ENCODE assay signal across 1 cellular context in the genomic region with DNA sequence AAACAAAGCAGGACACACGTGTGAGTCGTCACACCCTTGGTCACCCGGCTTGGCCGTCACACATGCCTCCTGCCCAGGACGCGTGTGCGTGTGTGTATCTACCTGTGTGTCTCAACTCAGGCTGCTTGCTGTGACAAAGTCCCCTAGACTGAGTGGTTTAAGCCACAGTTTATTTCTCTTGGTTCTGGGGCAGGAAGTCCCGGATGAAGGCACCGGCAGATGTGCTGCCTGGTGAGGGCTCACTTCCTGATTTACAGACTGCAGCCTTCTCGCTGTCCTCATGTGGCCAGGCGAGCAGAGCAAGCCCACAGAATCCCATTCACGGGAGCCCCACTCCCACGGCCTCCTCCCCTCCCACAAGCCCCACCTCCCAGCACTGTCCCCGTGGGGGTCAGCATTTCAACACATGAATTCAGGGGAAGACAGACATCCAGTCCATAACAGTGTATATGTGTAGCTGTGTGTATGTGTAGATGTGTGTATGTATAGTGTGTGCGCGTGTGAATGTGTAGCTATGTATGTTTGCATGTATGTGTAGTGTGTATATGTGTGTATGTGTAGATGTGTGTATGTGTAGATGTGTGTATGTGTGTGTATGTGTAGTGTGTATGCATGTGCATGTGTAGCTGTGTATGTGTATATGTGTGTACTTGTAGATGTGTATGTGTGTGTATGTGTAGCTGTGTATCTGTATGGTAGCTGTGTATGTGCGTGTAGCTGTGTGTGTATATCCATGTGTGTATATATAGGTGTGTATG.
TF ChIP-seq lines count a peak whose summit lies in the region.

No MANE protein-coding gene starts in this region.

TF ChIP-seq in K562, 482 proteins besides CTCF, POLR2A, EP300 and RAD21:
- TF ChIP-seq ZNF253 (CRISPR knock-in tag; conservative IDR thresholded peaks at IDR 0.05) = no peak
- TF ChIP-seq, protein P1, sequence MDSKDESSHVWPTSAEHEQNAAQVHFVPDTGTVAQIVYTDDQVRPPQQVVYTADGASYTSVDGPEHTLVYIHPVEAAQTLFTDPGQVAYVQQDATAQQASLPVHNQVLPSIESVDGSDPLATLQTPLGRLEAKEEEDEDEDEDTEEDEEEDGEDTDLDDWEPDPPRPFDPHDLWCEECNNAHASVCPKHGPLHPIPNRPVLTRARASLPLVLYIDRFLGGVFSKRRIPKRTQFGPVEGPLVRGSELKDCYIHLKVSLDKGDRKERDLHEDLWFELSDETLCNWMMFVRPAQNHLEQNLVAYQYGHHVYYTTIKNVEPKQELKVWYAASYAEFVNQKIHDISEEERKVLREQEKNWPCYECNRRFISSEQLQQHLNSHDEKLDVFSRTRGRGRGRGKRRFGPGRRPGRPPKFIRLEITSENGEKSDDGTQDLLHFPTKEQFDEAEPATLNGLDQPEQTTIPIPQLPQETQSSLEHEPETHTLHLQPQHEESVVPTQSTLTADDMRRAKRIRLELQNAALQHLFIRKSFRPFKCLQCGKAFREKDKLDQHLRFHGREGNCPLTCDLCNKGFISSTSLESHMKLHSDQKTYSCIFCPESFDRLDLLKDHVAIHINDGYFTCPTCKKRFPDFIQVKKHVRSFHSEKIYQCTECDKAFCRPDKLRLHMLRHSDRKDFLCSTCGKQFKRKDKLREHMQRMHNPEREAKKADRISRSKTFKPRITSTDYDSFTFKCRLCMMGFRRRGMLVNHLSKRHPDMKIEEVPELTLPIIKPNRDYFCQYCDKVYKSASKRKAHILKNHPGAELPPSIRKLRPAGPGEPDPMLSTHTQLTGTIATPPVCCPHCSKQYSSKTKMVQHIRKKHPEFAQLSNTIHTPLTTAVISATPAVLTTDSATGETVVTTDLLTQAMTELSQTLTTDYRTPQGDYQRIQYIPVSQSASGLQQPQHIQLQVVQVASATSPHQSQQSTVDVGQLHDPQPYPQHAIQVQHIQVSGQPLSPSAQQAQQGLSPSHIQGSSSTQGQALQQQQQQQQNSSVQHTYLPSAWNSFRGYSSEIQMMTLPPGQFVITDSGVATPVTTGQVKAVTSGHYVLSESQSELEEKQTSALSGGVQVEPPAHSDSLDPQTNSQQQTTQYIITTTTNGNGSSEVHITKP (IDR thresholded peaks at IDR 0.05; ENCODE audit: partially characterized antibody) = peak; percentile 46
- no peak for TF ChIP-seq ZBTB2 (IDR thresholded peaks at IDR 0.05)
- TF ChIP-seq PHB2 (IDR thresholded peaks at IDR 0.05; ENCODE audit: low read depth) = no peak
- TF ChIP-seq, protein P2, sequence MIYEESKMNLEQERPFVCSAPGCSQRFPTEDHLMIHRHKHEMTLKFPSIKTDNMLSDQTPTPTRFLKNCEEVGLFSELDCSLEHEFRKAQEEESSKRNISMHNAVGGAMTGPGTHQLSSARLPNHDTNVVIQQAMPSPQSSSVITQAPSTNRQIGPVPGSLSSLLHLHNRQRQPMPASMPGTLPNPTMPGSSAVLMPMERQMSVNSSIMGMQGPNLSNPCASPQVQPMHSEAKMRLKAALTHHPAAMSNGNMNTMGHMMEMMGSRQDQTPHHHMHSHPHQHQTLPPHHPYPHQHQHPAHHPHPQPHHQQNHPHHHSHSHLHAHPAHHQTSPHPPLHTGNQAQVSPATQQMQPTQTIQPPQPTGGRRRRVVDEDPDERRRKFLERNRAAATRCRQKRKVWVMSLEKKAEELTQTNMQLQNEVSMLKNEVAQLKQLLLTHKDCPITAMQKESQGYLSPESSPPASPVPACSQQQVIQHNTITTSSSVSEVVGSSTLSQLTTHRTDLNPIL (CRISPR knock-in tag; IDR thresholded peaks at IDR 0.05) = no peak
